Comparison of ENCODE assay signal across 23 cellular contexts in genomic region chr1:233442392-233442791, GRCh38.
"Had no signal": no experiment of that assay in that cellular context is flagged by ENCODE, and none has a peak within 500 bp of the region (broad histone marks: within the 10 kb centered on the region; RNA-seq: fewer than 3 reads in every experiment).

No MANE protein-coding gene starts in this region.

- H3K27me3 ChIP-seq: brain microvascular endothelial cell, upper lobe of left lung had no signal

- H3K9me3 Mint-ChIP-seq: activated naive CD8-positive, alpha-beta T cell treated with anti-CD3 and anti-CD28 coated beads, Interleukin-2, amount 50 U/mL, for 24 hours; activated T-helper 1 cell treated with anti-CD3 and anti-CD28 coated beads, Interleukin-12 subunit alpha, Interleukin-12 subunit beta, Interleukin-2, Interleukin-4 antibody, amounts not matched to agents 30 ng/mL and 10 ng/mL and 1 ng/mL, durations not matched to agents 14 hours and 24 hours and 36 hours; effector memory CD8-positive, alpha-beta T cell; neural crest cell had no signal

- H3K36me3 Mint-ChIP-seq: memory B cell had no signal

- FAIRE-seq: colon had no signal

- H3K4me3 ChIP-seq: dorsolateral prefrontal cortex, esophagus muscularis mucosa, gastrocnemius medialis, mucosa of descending colon, upper lobe of left lung had no signal

- H3K4me1 ChIP-seq: gastrocnemius medialis, upper lobe of left lung had no signal

- H3K4me3 Mint-ChIP-seq: activated CD8-positive, alpha-beta T cell treated with anti-CD3 and anti-CD28 coated beads, Interleukin-2, amount 10 ng/mL, durations not matched to agents 7 days and 5 days; activated naive CD8-positive, alpha-beta T cell treated with anti-CD3 and anti-CD28 coated beads, Interleukin-2, amount 50 U/mL, for 24 hours; activated T-helper 1 cell treated with anti-CD3 and anti-CD28 coated beads, Interleukin-12 subunit alpha, Interleukin-12 subunit beta, Interleukin-2, Interleukin-4 antibody, amounts not matched to agents 30 ng/mL and 10 ng/mL and 1 ng/mL, durations not matched to agents 14 hours and 24 hours and 36 hours; effector memory CD8-positive, alpha-beta T cell; memory B cell; neural crest cell had no signal

- ATAC-seq: activated CD8-positive, alpha-beta T cell treated with anti-CD3 and anti-CD28 coated beads, Interleukin-2, amount 10 ng/mL, durations not matched to agents 7 days and 5 days; activated naive CD8-positive, alpha-beta T cell treated with anti-CD3 and anti-CD28 coated beads, Interleukin-2, amount 50 U/mL, for 24 hours; effector memory CD8-positive, alpha-beta T cell; gastrocnemius medialis; left colon; mucosa of descending colon; stimulated activated naive CD8-positive, alpha-beta T cell treated with anti-CD3 and anti-CD28 coated beads, Interleukin-15, Interleukin-2, amounts not matched to agents 100 U/mL and 50 U/mL, for 24 hours had no signal

- H3K27ac ChIP-seq: brain microvascular endothelial cell, esophagus muscularis mucosa, gastrocnemius medialis, upper lobe of left lung had no signal

- H3K36me3 ChIP-seq: brain microvascular endothelial cell, esophagus muscularis mucosa, gastrocnemius medialis, upper lobe of left lung had no signal

- H3K27ac Mint-ChIP-seq: activated CD8-positive, alpha-beta T cell treated with anti-CD3 and anti-CD28 coated beads, Interleukin-2, amount 10 ng/mL, durations not matched to agents 7 days and 5 days; activated naive CD8-positive, alpha-beta T cell treated with anti-CD3 and anti-CD28 coated beads, Interleukin-2, amount 50 U/mL, for 24 hours; activated T-helper 1 cell treated with anti-CD3 and anti-CD28 coated beads, Interleukin-12 subunit alpha, Interleukin-12 subunit beta, Interleukin-2, Interleukin-4 antibody, amounts not matched to agents 30 ng/mL and 10 ng/mL and 1 ng/mL, durations not matched to agents 14 hours and 24 hours and 36 hours; effector memory CD8-positive, alpha-beta T cell; memory B cell had no signal

- H3K4me1 Mint-ChIP-seq: activated naive CD8-positive, alpha-beta T cell treated with anti-CD3 and anti-CD28 coated beads, Interleukin-2, amount 50 U/mL, for 24 hours had no signal

- H3K9me3 ChIP-seq: gastrocnemius medialis, mucosa of descending colon, upper lobe of left lung had no signal

- DNase-seq: activated CD4-positive, alpha-beta T cell treated with anti-CD3 and anti-CD28 coated beads for 1 hour; activated CD4-positive, alpha-beta T cell treated with anti-CD3 and anti-CD28 coated beads, Interleukin-2, amount 50 U/mL, for 1 hour; activated CD8-positive, alpha-beta T cell treated with anti-CD3 and anti-CD28 coated beads, Interleukin-2, amount 10 ng/mL, durations not matched to agents 7 days and 5 days; activated gamma-delta T cell; activated naive CD4-positive, alpha-beta T cell treated with anti-CD3 and anti-CD28 coated beads, Interleukin-2, amount 50 U/mL, for 16 hours; activated naive CD8-positive, alpha-beta T cell treated with anti-CD3 and anti-CD28 coated beads, Interleukin-2, amount 50 U/mL, for 24 hours; brain microvascular endothelial cell; central memory CD4-positive, alpha-beta T cell; effector memory CD8-positive, alpha-beta T cell; gastrocnemius medialis; islet precursor cell; left colon; mucosa of descending colon; occipital lobe; stimulated activated CD4-positive, alpha-beta T cell treated with anti-CD3 and anti-CD28 coated beads, Interleukin-4, amount 100 ng/mL, for 24 hours; stimulated activated naive CD8-positive, alpha-beta T cell treated with anti-CD3 and anti-CD28 coated beads, Interleukin-15, Interleukin-2, amounts not matched to agents 100 U/mL and 50 U/mL, for 24 hours; upper lobe of left lung had no signal
